In the genomic region with DNA sequence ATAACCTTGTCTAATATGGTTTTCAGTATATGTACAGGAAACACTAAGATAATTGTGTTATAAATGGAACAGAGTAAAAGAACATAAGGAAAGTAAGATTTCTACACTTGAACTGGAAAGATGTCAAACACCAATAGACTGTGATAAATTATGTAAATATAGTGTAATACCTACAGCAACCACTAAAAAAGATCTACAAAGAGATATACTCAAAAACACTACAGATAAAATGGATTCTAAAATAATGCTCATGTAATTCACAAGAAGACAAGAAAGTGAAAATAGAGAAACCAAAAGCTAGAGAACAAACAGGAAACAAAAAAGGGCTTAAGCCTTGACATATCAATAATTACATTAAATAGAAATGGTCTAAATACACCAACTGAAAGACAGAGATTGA, we compare ENCODE assay signal across 21 cellular contexts. TPM values are rescaled to one million over a fixed set of nuclear protein-coding genes. Genes with fewer than 3 reads are reported as not detected.
DNase-seq lines count a peak whose midpoint lies in the region; ATAC-seq and TF ChIP-seq lines count a peak whose summit lies in the region.
"Had no signal": no experiment of that assay in that cellular context is flagged by ENCODE, and none has a peak within 500 bp of the region (broad histone marks: within the 10 kb centered on the region; RNA-seq: fewer than 3 reads in every experiment).

No MANE protein-coding gene starts in this region.

- no peak overlapping the region for H2AFZ ChIP-seq in PC-3 (ENCODE audit: low read length)

- H3K27me3 ChIP-seq in PC-3 (ENCODE audit: low read length) (no peaks in the 10 kb centered on the region), esophagus muscularis mucosa (no peaks in the 10 kb centered on the region)

- CTCF ChIA-PET in PC-3 (lab: Charles Lee), result interaction anchor here (0.7 kb wide), 1 partner anchor 31 kb away, joined by 9 read pairs; no protein-coding TSS in a partner anchor

- BruUV-seq in PC-3 (replicated peaks; lab: Mats Ljungman, UMichigan), result no TSS peak

- H3K27ac Mint-ChIP-seq in HFFc6 (no peak overlapping the region), type B pancreatic cell (no peak overlapping the region)
- H3K27ac Mint-ChIP-seq: T-cell had no signal

- H3K36me3 ChIP-seq in PC-3 (ENCODE audit: low read depth, low read length) (no peaks in the 10 kb centered on the region), esophagus muscularis mucosa (no peaks in the 10 kb centered on the region)

- no peak overlapping the region for H3K4me2 ChIP-seq in PC-3 (ENCODE audit: low read length)
- H3K4me2 ChIP-seq: KMS-11 had no signal

- H3K9ac ChIP-seq in PC-3 (ENCODE audit: low read length), result no peak overlapping the region
- H3K9ac ChIP-seq: KMS-11 had no signal

- POLR2A ChIA-PET in PC-3 (lab: Charles Lee; ENCODE audit: unreplicated experiment), result no interaction called here

- DNase-seq in HFFc6 (no peak), PC-3 (no peak), esophagus muscularis mucosa (ENCODE audit: extremely low spot score) (no peak), type B pancreatic cell (ENCODE audit: extremely low spot score, unreplicated experiment) (no peak), NCI-H510A (lab: John Stamatoyannopoulos, UW) (no peak), NCI-H1092 (lab: John Stamatoyannopoulos, UW) (no peak)
- DNase-seq in activated naive CD4-positive, alpha-beta T cell treated with anti-CD3 and anti-CD28 coated beads, Interleukin-2, amount 50 U/mL, for 16 hours, result no peak
- DNase-seq: AML-193, GDM1, NCI-H1436 treated with DMSO at 0.1 percent for 48 hours, NCI-H2029, NCI-H2171 treated with DMSO at 0.1 percent for 48 hours, NCI-H446 treated with DMSO at 0.1 percent for 48 hours, SHP77, T-cell had no signal

- H3K36me3 Mint-ChIP-seq in HFFc6 (ENCODE audit: low read depth), result no peaks in the 10 kb centered on the region
- peaks cover 6% of the 10 kb centered on the region for H3K36me3 Mint-ChIP-seq in type B pancreatic cell
- H3K36me3 Mint-ChIP-seq: T-cell had no signal

- no peaks in the 10 kb centered on the region for H4K20me1 ChIP-seq in PC-3 (ENCODE audit: low read length)

- intact Hi-C loops in PC-3 (cut with micrococcal nuclease) (no loop called here), esophagus muscularis mucosa (cut with DNase I) (no loop called here)

- no peak for ATAC-seq in PC-3
- ATAC-seq: T-cell had no signal

- no peaks in the 10 kb centered on the region for H3K79me2 ChIP-seq in PC-3 (ENCODE audit: low read length)

- H3K4me1 ChIP-seq in PC-3 (ENCODE audit: insufficient read depth, low read length) (no peaks in the 10 kb centered on the region), esophagus muscularis mucosa (no peaks in the 10 kb centered on the region)

- peaks cover 8% of the 10 kb centered on the region for H3K9me3 Mint-ChIP-seq in HFFc6
- H3K9me3 Mint-ChIP-seq in type B pancreatic cell, result peaks cover 5% of the 10 kb centered on the region

- TF ChIP-seq POLR2A in esophagus muscularis mucosa (IDR thresholded peaks at IDR 0.05; ENCODE audit: low read depth), result no peak

- H3K27me3 Mint-ChIP-seq in HFFc6 (ENCODE audit: insufficient read depth) (peaks cover 2% of the 10 kb centered on the region), type B pancreatic cell (no peaks in the 10 kb centered on the region)
- H3K27me3 Mint-ChIP-seq: T-cell had no signal

- H3K27ac ChIP-seq in PC-3 (ENCODE audit: low read length) (no peak overlapping the region), esophagus muscularis mucosa (replicated peaks in 1 of 4) (no peak overlapping the region)
- H3K27ac ChIP-seq: C4-2B, KMS-11, SK-N-MC had no signal

- H3K4me3 Mint-ChIP-seq in HFFc6 (no peak overlapping the region), type B pancreatic cell (no peak overlapping the region)
- H3K4me3 Mint-ChIP-seq: T-cell had no signal

- H3F3A ChIP-seq in PC-3 (ENCODE audit: low read length, unreplicated experiment), result no peaks in the 10 kb centered on the region

- H3K9me3 ChIP-seq in PC-3 (ENCODE audit: low read length) (0 out of 2 replicates have a peak, but pooled peaks cover 4% of the 10 kb centered on the region), esophagus muscularis mucosa (peaks cover 0 to 16% (median 0%) of the 10 kb centered on the region in 4 donors)

- no peak for TF ChIP-seq EP300 in esophagus muscularis mucosa (IDR thresholded peaks at IDR 0.05)

- H3K4me3 ChIP-seq in PC-3 (ENCODE audit: low read length) (no peak overlapping the region), esophagus muscularis mucosa (no peak overlapping the region)
- H3K4me3 ChIP-seq: SK-N-MC had no signal

- H3K4me1 Mint-ChIP-seq in HFFc6 (ENCODE audit: low read depth) (no peaks in the 10 kb centered on the region), type B pancreatic cell (ENCODE audit: unreplicated experiment) (no peaks in the 10 kb centered on the region)
- H3K4me1 Mint-ChIP-seq: T-cell had no signal

- H3K9me2 ChIP-seq in PC-3 (replicated peaks; ENCODE audit: low read length), result no peaks in the 10 kb centered on the region

- peak; percentile 31 for TF ChIP-seq CTCF in HFFc6 (IDR thresholded peaks at IDR 0.05)
- 0 out of 2 replicates have a peak, but pooled peaks have one; percentile 13 for TF ChIP-seq CTCF in PC-3 (conservative IDR thresholded peaks at IDR 0.05; ENCODE audit: low read depth, low read length)
- peak in 2 of 3 experiments; percentile 14 to 23 for TF ChIP-seq CTCF in esophagus muscularis mucosa (IDR thresholded peaks at IDR 0.05)
- peak; percentile 55 for TF ChIP-seq CTCF in type B pancreatic cell (conservative IDR thresholded peaks at IDR 0.05)

RNA-seq across cellular contexts. Expression of a gene that starts 30.9 kb away (rescaled TPM):
- not detected for total RNA-seq in HFFc6 (2021; fragmentation: NEBNext Ultra II Directional; extraction: Animal tissue kit (Norgen Biotek cat#: 25700))
- total RNA-seq in PC-3 (2014; rRNA removed) (0.26 TPM in 1 of 2 replicates, not detected in the other), esophagus muscularis mucosa (not detected), type B pancreatic cell (ENCODE audit: low replicate concordance) (0.24 and 0.40 TPM in 2 replicates)
- total RNA-seq: Daoy, HT-29, M059J, T-cell had no signal
